ENCODE assay signal across 22 cellular contexts in the genomic region with DNA sequence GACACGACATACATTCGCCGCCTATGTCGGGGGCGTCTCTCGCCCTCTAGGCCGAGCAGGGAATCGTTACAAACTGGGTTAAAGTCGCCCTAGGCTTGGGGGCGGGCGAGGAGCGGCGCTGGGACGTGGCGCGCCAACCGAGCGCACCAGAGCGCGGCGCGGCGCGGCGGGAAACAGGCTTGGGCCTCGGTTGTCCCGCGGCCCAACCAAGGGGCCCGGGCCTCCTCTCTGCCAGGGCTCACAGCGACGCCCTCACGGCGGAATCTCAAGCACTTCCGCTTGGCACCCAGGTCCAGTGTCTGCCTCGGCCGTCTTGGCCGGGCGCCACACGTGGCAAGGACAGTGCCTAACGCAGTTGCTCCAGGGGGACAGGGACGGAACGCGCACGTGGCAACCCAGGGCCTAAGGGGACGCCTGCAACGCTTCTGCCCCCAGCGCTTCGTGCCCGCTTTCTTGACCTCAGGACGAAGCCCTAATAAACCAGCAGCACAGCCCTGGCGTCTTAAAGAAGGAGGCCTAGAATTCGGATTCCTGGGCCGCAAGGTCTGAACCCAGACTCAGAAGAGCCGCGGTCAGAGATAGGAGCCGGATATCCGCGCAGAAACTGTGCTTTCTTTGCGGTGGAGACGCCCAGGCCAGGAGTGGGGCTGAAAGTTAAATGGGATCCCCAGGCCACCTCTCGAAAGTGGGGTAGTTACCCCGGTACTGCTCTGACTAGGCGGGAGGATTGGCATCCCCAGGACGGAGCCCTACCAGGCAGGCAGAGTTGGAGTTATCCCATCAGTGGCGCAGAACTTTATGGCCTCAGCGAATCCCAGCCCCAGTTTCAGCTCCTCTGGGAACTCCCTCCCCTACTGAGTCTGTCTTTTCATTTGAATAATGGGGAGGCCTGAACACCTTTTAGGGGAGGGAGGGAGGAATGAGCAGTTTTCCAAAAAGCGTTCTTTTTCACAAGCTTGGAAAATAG.
DNase-seq lines count a peak whose midpoint lies in the region; ATAC-seq and TF ChIP-seq lines count a peak whose summit lies in the region.
"Had no signal": no experiment of that assay in that cellular context is flagged by ENCODE, and none has a peak within 500 bp of the region (broad histone marks: within the 10 kb centered on the region; RNA-seq: fewer than 3 reads in every experiment).

No MANE protein-coding gene starts in this region.

- no peaks in the 10 kb centered on the region for H4K20me1 ChIP-seq in smooth muscle cell (ENCODE audit: low read depth)

- H3K4me1 ChIP-seq in endodermal cell (ENCODE audit: control insufficient read depth, insufficient read depth, low read length) (no peaks in the 10 kb centered on the region), smooth muscle cell (ENCODE audit: low read depth) (peaks cover 31% of the 10 kb centered on the region)
- H3K4me1 ChIP-seq: HAP-1 had no signal

- H3K27me3 ChIP-seq in endodermal cell (ENCODE audit: control insufficient read depth, insufficient read depth, low read length, poor library complexity, severe bottlenecking) (peaks cover 100% of the 10 kb centered on the region), smooth muscle cell (ENCODE audit: low read depth) (peaks cover 97% of the 10 kb centered on the region)

- H3K36me3 Mint-ChIP-seq in endodermal cell (ENCODE audit: low read depth), result no peaks in the 10 kb centered on the region
- no peaks in the 10 kb centered on the region for H3K36me3 Mint-ChIP-seq in T-helper 2 cell treated with Interferon-gamma antibody and Interleukin-4, amounts not matched to agents 5 μg/mL and 100 μg/mL, for 36 hours (ENCODE audit: low read depth)
- H3K36me3 Mint-ChIP-seq: activated naive CD8-positive, alpha-beta T cell treated with anti-CD3 and anti-CD28 coated beads, Interleukin-2, amount 10 ng/mL, durations not matched to agents 7 days and 5 days had no signal

- no peak for ATAC-seq in HG02840 (IDR thresholded peaks at IDR 0.05; ENCODE audit: low FRiP score, unreplicated experiment)
- ATAC-seq: activated CD8-positive, alpha-beta T cell treated with anti-CD3 and anti-CD28 coated beads, Interleukin-2, amount 10 ng/mL, durations not matched to agents 7 days and 5 days; activated T-cell treated with anti-CD3 and anti-CD28 coated beads, Interleukin-2, amount 50 U/mL, for 72 hours had no signal

- peaks cover 98% of the 10 kb centered on the region for H3K27me3 Mint-ChIP-seq in endodermal cell (ENCODE audit: insufficient read depth)
- H3K27me3 Mint-ChIP-seq in T-helper 2 cell treated with Interferon-gamma antibody and Interleukin-4, amounts not matched to agents 5 μg/mL and 100 μg/mL, for 36 hours (ENCODE audit: low read depth), result peaks cover 23% of the 10 kb centered on the region

- H3K27ac ChIP-seq in endodermal cell (ENCODE audit: low read depth, low read length) (no peak overlapping the region), smooth muscle cell (ENCODE audit: low read depth) (no peak overlapping the region)
- H3K27ac ChIP-seq: HL-60 had no signal

- TF ChIP-seq CTCF in endodermal cell (conservative IDR thresholded peaks at IDR 0.05) (peak; percentile 12), smooth muscle cell (IDR thresholded peaks at IDR 0.05; ENCODE audit: borderline replicate concordance, insufficient read depth, poor library complexity, severe bottlenecking) (no peak)

- H3K4me2 ChIP-seq in smooth muscle cell, result peak overlapping the region; percentile 73

- H3K27ac Mint-ChIP-seq in endodermal cell, result no peak overlapping the region
- H3K27ac Mint-ChIP-seq in T-helper 2 cell treated with Interferon-gamma antibody and Interleukin-4, amounts not matched to agents 5 μg/mL and 100 μg/mL, for 36 hours, result no peak overlapping the region
- H3K27ac Mint-ChIP-seq: activated B cell treated with CpG ODN at 0.5 μM for 24 hours; activated CD8-positive, alpha-beta T cell treated with anti-CD3 and anti-CD28 coated beads, Interleukin-2, amount 10 ng/mL, durations not matched to agents 7 days and 5 days; activated naive CD8-positive, alpha-beta T cell treated with anti-CD3 and anti-CD28 coated beads, Interleukin-2, amount 10 ng/mL, durations not matched to agents 7 days and 5 days; activated T-cell treated with anti-CD3 and anti-CD28 coated beads, Interleukin-2, amount 50 U/mL, for 72 hours; dendritic cell treated with granulocyte-macrophage colony-stimulating factor and Interleukin-4, amounts not matched to agents 40 ng/mL and 50 ng/mL, for 4 days; T-helper 1 cell treated with Interleukin-12 subunit alpha and Interleukin-12 subunit beta and Interleukin-4 antibody, amounts not matched to agents 30 μg/mL and 1 μg/mL, for 36 hours had no signal

- no peaks in the 10 kb centered on the region for H3K9me3 Mint-ChIP-seq in endodermal cell
- H3K9me3 Mint-ChIP-seq in T-helper 2 cell treated with Interferon-gamma antibody and Interleukin-4, amounts not matched to agents 5 μg/mL and 100 μg/mL, for 36 hours, result no peaks in the 10 kb centered on the region
- H3K9me3 Mint-ChIP-seq: activated B cell treated with CpG ODN at 0.5 μM for 24 hours; activated naive CD8-positive, alpha-beta T cell treated with anti-CD3 and anti-CD28 coated beads, Interleukin-2, amount 10 ng/mL, durations not matched to agents 7 days and 5 days; activated T-cell treated with anti-CD3 and anti-CD28 coated beads, Interleukin-2, amount 50 U/mL, for 72 hours; dendritic cell treated with granulocyte-macrophage colony-stimulating factor and Interleukin-4, amounts not matched to agents 40 ng/mL and 50 ng/mL, for 4 days; T-helper 1 cell treated with Interleukin-12 subunit alpha and Interleukin-12 subunit beta and Interleukin-4 antibody, amounts not matched to agents 30 μg/mL and 1 μg/mL, for 36 hours had no signal

- peak overlapping the region; percentile 29 for H3K4me3 Mint-ChIP-seq in endodermal cell
- no peak overlapping the region for H3K4me3 Mint-ChIP-seq in T-helper 2 cell treated with Interferon-gamma antibody and Interleukin-4, amounts not matched to agents 5 μg/mL and 100 μg/mL, for 36 hours
- H3K4me3 Mint-ChIP-seq: activated B cell treated with CpG ODN at 0.5 μM for 24 hours; activated CD8-positive, alpha-beta T cell treated with anti-CD3 and anti-CD28 coated beads, Interleukin-2, amount 10 ng/mL, durations not matched to agents 7 days and 5 days; activated naive CD8-positive, alpha-beta T cell treated with anti-CD3 and anti-CD28 coated beads, Interleukin-2, amount 10 ng/mL, durations not matched to agents 7 days and 5 days; activated T-cell treated with anti-CD3 and anti-CD28 coated beads, Interleukin-2, amount 50 U/mL, for 72 hours; dendritic cell treated with granulocyte-macrophage colony-stimulating factor and Interleukin-4, amounts not matched to agents 40 ng/mL and 50 ng/mL, for 4 days; T-helper 1 cell treated with Interleukin-12 subunit alpha and Interleukin-12 subunit beta and Interleukin-4 antibody, amounts not matched to agents 30 μg/mL and 1 μg/mL, for 36 hours had no signal

- peaks cover 20% of the 10 kb centered on the region for H3K4me1 Mint-ChIP-seq in endodermal cell
- H3K4me1 Mint-ChIP-seq in T-helper 2 cell treated with Interferon-gamma antibody and Interleukin-4, amounts not matched to agents 5 μg/mL and 100 μg/mL, for 36 hours (ENCODE audit: low read depth), result no peaks in the 10 kb centered on the region
- H3K4me1 Mint-ChIP-seq: activated B cell treated with CpG ODN at 0.5 μM for 24 hours; activated naive CD8-positive, alpha-beta T cell treated with anti-CD3 and anti-CD28 coated beads, Interleukin-2, amount 10 ng/mL, durations not matched to agents 7 days and 5 days had no signal

- H3K9me3 ChIP-seq in endodermal cell (ENCODE audit: control insufficient read depth, low read length) (no peaks in the 10 kb centered on the region), smooth muscle cell (replicated peaks; ENCODE audit: low read depth) (no peaks in the 10 kb centered on the region)
- H3K9me3 ChIP-seq: HAP-1 had no signal

- H3K36me3 ChIP-seq in endodermal cell (ENCODE audit: control insufficient read depth, insufficient read depth, low read length), result no peaks in the 10 kb centered on the region
- H3K36me3 ChIP-seq in smooth muscle cell (ENCODE audit: low read depth), result no peaks in the 10 kb centered on the region
- H3K36me3 ChIP-seq: HAP-1 had no signal

- H2AFZ ChIP-seq in smooth muscle cell (ENCODE audit: low read depth), result no peak overlapping the region

- no peaks in the 10 kb centered on the region for H3K79me2 ChIP-seq in smooth muscle cell (ENCODE audit: low read depth)

- H3F3A ChIP-seq in smooth muscle cell (ENCODE audit: low read depth), result no peaks in the 10 kb centered on the region

- WGBS in endodermal cell (ENCODE audit: insufficient coverage in 1 of 2, insufficient read length in 1 of 2), 2 experiments, result 15 to 41% methylated on average over 37 to 67 of the region's 67 CpGs
- 3% methylated on average over 67 of the region's 67 CpGs for WGBS in smooth muscle cell (ENCODE audit: low lambda C conversion rate)

- H3K4me3 ChIP-seq in endodermal cell (ENCODE audit: low read length) (no peak overlapping the region), smooth muscle cell (peak overlapping the region; percentile 26)
- H3K4me3 ChIP-seq: HAP-1 had no signal

- peak; percentile 22 for DNase-seq in RPMI8226
- DNase-seq in endodermal cell, result peak; percentile 76
- DNase-seq in iPS-NIHi7 (ENCODE audit: extremely low spot score), result peak; percentile 53
- no peak for DNase-seq in smooth muscle cell (lab: John Stamatoyannopoulos, UW; ENCODE audit: unreplicated experiment)
- no peak for DNase-seq in activated naive CD4-positive, alpha-beta T cell treated with anti-CD3 and anti-CD28 coated beads, Interleukin-2, amount 50 U/mL, for 16 hours
- no peak for DNase-seq in HUDEP-2 (lab: John Stamatoyannopoulos, UW; ENCODE audit: unreplicated experiment in 76 of 76)
- no peak for DNase-seq in T-helper 2 cell treated with Interferon-gamma antibody and Interleukin-4, amounts not matched to agents 5 μg/mL and 100 μg/mL, for 36 hours (ENCODE audit: low spot score)
- DNase-seq: activated B cell treated with CpG ODN at 0.5 μM for 24 hours; activated CD8-positive, alpha-beta T cell treated with anti-CD3 and anti-CD28 coated beads, Interleukin-2, amount 10 ng/mL, durations not matched to agents 7 days and 5 days; activated naive CD8-positive, alpha-beta T cell treated with anti-CD3 and anti-CD28 coated beads, Interleukin-2, amount 10 ng/mL, durations not matched to agents 7 days and 5 days; activated T-cell treated with anti-CD3 and anti-CD28 coated beads, Interleukin-2, amount 50 U/mL, for 72 hours; KBM-7; MV-4-11; NCI-H2081 treated with DMSO at 0.1 percent for 48 hours; occipital lobe; SHP77 treated with DMSO at 0.1 percent for 48 hours; stimulated activated CD4-positive, alpha-beta T cell treated with anti-CD3 and anti-CD28 coated beads, Interleukin-2, amount 100 ng/mL, for 24 hours had no signal

- H3K9ac ChIP-seq in endodermal cell (ENCODE audit: extremely low read depth, low read length, poor library complexity, severe bottlenecking), result no peak overlapping the region
- H3K9ac ChIP-seq in smooth muscle cell (ENCODE audit: low read depth), result no peak overlapping the region

Comparison
In these comparisons a context has a peak if more than half of its experiments do, and no peak if none do; other contexts are left out.
1. DNase-seq: peak in RPMI8226 (single experiment), endodermal cell (single experiment) and iPS-NIHi7 (single experiment); none in smooth muscle cell (single experiment), activated naive CD4-positive, alpha-beta T cell treated with anti-CD3 and anti-CD28 coated beads, Interleukin-2, amount 50 U/mL, for 16 hours (single experiment), HUDEP-2 (0 of 76) and T-helper 2 cell treated with Interferon-gamma antibody and Interleukin-4, amounts not matched to agents 5 μg/mL and 100 μg/mL, for 36 hours (single experiment).